ENCODE assay signal across 10 cellular contexts in the genomic region with DNA sequence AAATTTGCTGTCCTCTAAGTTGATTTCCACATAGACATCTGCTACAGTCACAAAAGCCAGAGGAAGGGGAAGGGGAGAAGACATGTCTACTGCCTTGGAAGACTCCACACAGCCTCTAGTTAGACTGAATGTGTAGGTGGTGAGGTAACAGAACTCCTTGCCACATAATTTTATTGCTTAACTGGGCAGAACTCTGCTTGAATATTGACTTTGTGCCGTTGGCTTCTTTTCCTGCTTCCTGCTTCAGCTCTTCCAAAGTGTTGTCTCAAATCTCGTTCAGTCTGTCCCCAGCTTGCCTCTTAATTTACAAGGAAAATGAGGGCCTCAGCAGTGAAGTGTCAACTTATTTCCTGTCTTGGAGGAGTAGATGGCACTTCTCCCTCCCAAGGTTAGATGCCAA. TPM values are rescaled to one million over a fixed set of nuclear protein-coding genes. Genes with fewer than 3 reads are reported as not detected.
A peak's percentile ranks its signal among the peaks of the same experiment; 100 is the strongest.
DNase-seq lines count a peak whose midpoint lies in the region; ATAC-seq and TF ChIP-seq lines count a peak whose summit lies in the region.
"Had no signal": no experiment of that assay in that cellular context is flagged by ENCODE, and none has a peak within 500 bp of the region (broad histone marks: within the 10 kb centered on the region; RNA-seq: fewer than 3 reads in every experiment).

No MANE protein-coding gene starts in this region.

- CTCF ChIA-PET in IMR-90 (lab: Yijun Ruan, JAX), result no interaction called here
- CTCF ChIA-PET in PC-9 (lab: Charles Lee), result no interaction called here

- no peak overlapping the region for H3K4me3 ChIP-seq in IMR-90 (ENCODE audit: insufficient read depth, low read depth, low read length)
- H3K4me3 ChIP-seq in PC-9, result no peak overlapping the region
- no peak overlapping the region for H3K4me3 ChIP-seq in fibroblast of the aortic adventitia (ENCODE audit: low read depth, low read length)
- no peak overlapping the region for H3K4me3 ChIP-seq in skeletal muscle satellite cell (ENCODE audit: low read length)

- ATAC-seq in IMR-90 (ENCODE audit: low read depth) (no peak), HG03135 (IDR thresholded peaks at IDR 0.05; ENCODE audit: unreplicated experiment) (no peak)

- H3K4me1 ChIP-seq in IMR-90 (ENCODE audit: control insufficient read depth, insufficient read depth, low read length) (no peaks in the 10 kb centered on the region; the same call in 1 of the 2 replicates), PC-9 (replicated peaks; ENCODE audit: insufficient read depth) (peaks cover 7% of the 10 kb centered on the region; the same call in 1 of the 2 replicates), skeletal muscle satellite cell (ENCODE audit: control insufficient read depth, insufficient read depth, low read length) (peaks cover 24% of the 10 kb centered on the region)

- H2BK5ac ChIP-seq in IMR-90 (ENCODE audit: low read depth, low read length, poor library complexity, severe bottlenecking), result no peak overlapping the region

- TF ChIP-seq CTCF in IMR-90 (conservative IDR thresholded peaks at IDR 0.05; ENCODE audit: low read depth, low read length) (no peak), PC-9 (conservative IDR thresholded peaks at IDR 0.05) (no peak), fibroblast of the aortic adventitia (IDR thresholded peaks at IDR 0.05; ENCODE audit: insufficient read depth, low read length) (no peak)

- H3K14ac ChIP-seq in IMR-90 (replicated peaks; ENCODE audit: low read depth, low read length), result no peak overlapping the region

- no peak overlapping the region for H3K18ac ChIP-seq in IMR-90 (ENCODE audit: low read depth, low read length)

- no peak overlapping the region for H3K4me2 ChIP-seq in IMR-90 (ENCODE audit: low read depth, low read length)
- H3K4me2 ChIP-seq in PC-9, result peak overlapping the region; percentile 21; the same call in 1 of the 2 replicates
- H3K4me2 ChIP-seq in skeletal muscle satellite cell (ENCODE audit: low read length), result peak overlapping the region; percentile 4

- no peak overlapping the region for H3K4ac ChIP-seq in IMR-90 (ENCODE audit: low read depth, low read length)

- TF ChIP-seq RAD21 in IMR-90 (IDR thresholded peaks at IDR 0.05; ENCODE audit: low read length), result no peak

- H3K9me1 ChIP-seq in IMR-90 (ENCODE audit: insufficient read depth, low read length), result no peaks in the 10 kb centered on the region

- no peak overlapping the region for H2AK9ac ChIP-seq in IMR-90 (replicated peaks; ENCODE audit: low read depth, low read length, poor library complexity)

- POLR2A ChIA-PET in IMR-90 (lab: Charles Lee; ENCODE audit: unreplicated experiment), result no interaction called here
- POLR2A ChIA-PET in PC-9 (lab: Charles Lee; ENCODE audit: unreplicated experiment), result no interaction called here

- no peak overlapping the region for H2AFZ ChIP-seq in IMR-90 (replicated peaks; ENCODE audit: low read length, poor library complexity)
- peak overlapping the region; percentile 65; the same call in 1 of the 2 replicates for H2AFZ ChIP-seq in PC-9

- no peak overlapping the region for H3K23ac ChIP-seq in IMR-90 (ENCODE audit: low read depth, low read length)

- no peak overlapping the region for H2BK20ac ChIP-seq in IMR-90 (ENCODE audit: low read depth, low read length)

- H4K5ac ChIP-seq in IMR-90 (ENCODE audit: low read depth, low read length), result no peak overlapping the region

- TF ChIP-seq POLR2A in IMR-90 (IDR thresholded peaks at IDR 0.05; ENCODE audit: low read depth, low read length), result no peak

- no peak overlapping the region for H4K8ac ChIP-seq in IMR-90 (ENCODE audit: low read depth in 2 of 2, low read length in 2 of 2)

- H2AK5ac ChIP-seq in IMR-90 (ENCODE audit: low read depth, low read length), result no peak overlapping the region

- DNase-seq in IMR-90 (no peak), PC-9 (no peak), fibroblast of the aortic adventitia (ENCODE audit: low read depth) (peak; percentile 25), NCI-H1092 (lab: John Stamatoyannopoulos, UW) (no peak), D341Med (ENCODE audit: low spot score) (no peak)
- DNase-seq: brain microvascular endothelial cell, NCI-H2081 treated with DMSO at 0.1 percent for 48 hours, RPMI8226 had no signal

- peaks cover 10% of the 10 kb centered on the region for H3K27me3 ChIP-seq in IMR-90 (ENCODE audit: control insufficient read depth, insufficient read depth, low read length)
- H3K27me3 ChIP-seq in PC-9 (ENCODE audit: insufficient read depth, low read depth), result no peaks in the 10 kb centered on the region
- no peaks in the 10 kb centered on the region for H3K27me3 ChIP-seq in skeletal muscle satellite cell (ENCODE audit: control insufficient read depth, insufficient read depth, low read length)
- H3K27me3 ChIP-seq: brain microvascular endothelial cell had no signal

- H3K9ac ChIP-seq in IMR-90 (ENCODE audit: low read depth, low read length) (no peak overlapping the region), skeletal muscle satellite cell (ENCODE audit: low read depth, low read length) (no peak overlapping the region)

- no peak overlapping the region for H3K27ac ChIP-seq in IMR-90 (ENCODE audit: insufficient read depth, low read length)
- H3K27ac ChIP-seq in PC-9, result no peak overlapping the region
- H3K27ac ChIP-seq: brain microvascular endothelial cell had no signal

- no TSS peak for BruUV-seq in IMR-90 (replicated peaks; lab: Mats Ljungman, UMichigan)
- no TSS peak for BruUV-seq in PC-9 (replicated peaks; lab: Mats Ljungman, UMichigan)

- no peaks in the 10 kb centered on the region for H3K9me2 ChIP-seq in PC-9 (ENCODE audit: insufficient read depth)

- no peak overlapping the region for H2BK120ac ChIP-seq in IMR-90 (ENCODE audit: low read depth, low read length)

- no peaks in the 10 kb centered on the region for H3K79me1 ChIP-seq in IMR-90 (ENCODE audit: low read depth in 1 of 2, low read length in 2 of 2)

- no peaks in the 10 kb centered on the region for H3F3A ChIP-seq in PC-9 (ENCODE audit: insufficient read depth, low read depth)

- H4K20me1 ChIP-seq in IMR-90 (ENCODE audit: insufficient read depth, low read length), result no peaks in the 10 kb centered on the region
- H4K20me1 ChIP-seq in PC-9 (ENCODE audit: insufficient read depth), result no peaks in the 10 kb centered on the region

- intact Hi-C loops in IMR-90 (cut with micrococcal nuclease) (loop anchor here (5.0 to 10.0 kb wide), 2 partner anchors 835 to 1012 kb away; no protein-coding TSS in a partner anchor), PC-9 (cut with micrococcal nuclease; ENCODE audit: unreplicated experiment) (loop anchor here (10.0 kb wide), 1 partner anchor 1015 kb away; no protein-coding TSS in a partner anchor)

- no peak overlapping the region for H2BK15ac ChIP-seq in IMR-90 (ENCODE audit: low read depth, low read length)

- WGBS in IMR-90 (ENCODE audit: extremely low coverage in 2 of 2, insufficient read length in 1 of 2), 2 experiments, result no CpG with 5 or more reads among the region's 2 CpGs

- dilution Hi-C loops in IMR-90 (cut with HindIII; ENCODE audit: low sequenced_read_pairs, unreplicated experiment), result no loop called here

- H3K36me3 ChIP-seq in IMR-90 (ENCODE audit: control insufficient read depth, insufficient read depth, low read length) (no peaks in the 10 kb centered on the region), PC-9 (ENCODE audit: low read depth) (no peaks in the 10 kb centered on the region), skeletal muscle satellite cell (ENCODE audit: insufficient read depth, low read length) (no peaks in the 10 kb centered on the region)
- H3K36me3 ChIP-seq: brain microvascular endothelial cell had no signal

- H3K9me3 ChIP-seq in IMR-90 (ENCODE audit: control insufficient read depth, insufficient read depth, low read length) (no peaks in the 10 kb centered on the region), PC-9 (ENCODE audit: insufficient read depth, low read depth) (no peaks in the 10 kb centered on the region), skeletal muscle satellite cell (replicated peaks; ENCODE audit: low read length) (no peaks in the 10 kb centered on the region)

- H3K79me2 ChIP-seq in PC-9 (ENCODE audit: low read depth), result no peaks in the 10 kb centered on the region

- no peak overlapping the region for H3K56ac ChIP-seq in IMR-90 (ENCODE audit: extremely low read depth, insufficient read depth, low read length)

- in situ Hi-C loops in IMR-90 (cut with MboI; ENCODE audit: low sequenced_read_pairs), result no loop called here

- H4K91ac ChIP-seq in IMR-90 (ENCODE audit: insufficient read depth, low read depth, low read length), result no peak overlapping the region

TF ChIP-seq in IMR-90, 13 proteins besides CTCF, POLR2A, EP300 and RAD21:
- TF ChIP-seq USF2 (IDR thresholded peaks at IDR 0.05; ENCODE audit: low read depth, low read length), result no peak
- no peak for TF ChIP-seq RFX5 (IDR thresholded peaks at IDR 0.05; ENCODE audit: low read depth, low read length)
- peak; percentile 21; the same call in 1 of the 2 replicates for TF ChIP-seq CEBPB (IDR thresholded peaks at IDR 0.05; ENCODE audit: low read depth, low read length)
- TF ChIP-seq FOS (IDR thresholded peaks at IDR 0.05; ENCODE audit: low read depth, low read length), result no peak
- TF ChIP-seq MAFK (IDR thresholded peaks at IDR 0.05; ENCODE audit: low read depth, low read length), result no peak
TF ChIP-seq in IMR-90: peak in this region for 1.

RNA-seq across cellular contexts. Expression of gene ESD, which starts 37.1 kb away (rescaled TPM):
- total RNA-seq in IMR-90 (2012; rRNA removed), result 108 and 135 TPM in 2 replicates
- 80.9 and 90.4 TPM in 2 replicates for polyA plus RNA-seq in IMR-90 (2012; rRNA removed)
- 23.2 and 34.5 TPM in 2 replicates for polyA plus RNA-seq in IMR-90 (2012; cell fraction: cytosol; rRNA removed)
- 5.5 and 56.5 TPM in 2 replicates for polyA plus RNA-seq in IMR-90 (2012; cell fraction: nucleus; rRNA removed; ENCODE audit: low replicate concordance)
- total RNA-seq in PC-9 (2021), result 48.7 and 58.5 TPM in 2 replicates
- 141 and 176 TPM in 2 replicates for total RNA-seq in fibroblast of the aortic adventitia (ENCODE audit: low replicate concordance)
- 139 and 150 TPM in 2 replicates for total RNA-seq in skeletal muscle satellite cell (2012; rRNA removed)
